1 cellular context compared by ENCODE assay signal in the genomic region with DNA sequence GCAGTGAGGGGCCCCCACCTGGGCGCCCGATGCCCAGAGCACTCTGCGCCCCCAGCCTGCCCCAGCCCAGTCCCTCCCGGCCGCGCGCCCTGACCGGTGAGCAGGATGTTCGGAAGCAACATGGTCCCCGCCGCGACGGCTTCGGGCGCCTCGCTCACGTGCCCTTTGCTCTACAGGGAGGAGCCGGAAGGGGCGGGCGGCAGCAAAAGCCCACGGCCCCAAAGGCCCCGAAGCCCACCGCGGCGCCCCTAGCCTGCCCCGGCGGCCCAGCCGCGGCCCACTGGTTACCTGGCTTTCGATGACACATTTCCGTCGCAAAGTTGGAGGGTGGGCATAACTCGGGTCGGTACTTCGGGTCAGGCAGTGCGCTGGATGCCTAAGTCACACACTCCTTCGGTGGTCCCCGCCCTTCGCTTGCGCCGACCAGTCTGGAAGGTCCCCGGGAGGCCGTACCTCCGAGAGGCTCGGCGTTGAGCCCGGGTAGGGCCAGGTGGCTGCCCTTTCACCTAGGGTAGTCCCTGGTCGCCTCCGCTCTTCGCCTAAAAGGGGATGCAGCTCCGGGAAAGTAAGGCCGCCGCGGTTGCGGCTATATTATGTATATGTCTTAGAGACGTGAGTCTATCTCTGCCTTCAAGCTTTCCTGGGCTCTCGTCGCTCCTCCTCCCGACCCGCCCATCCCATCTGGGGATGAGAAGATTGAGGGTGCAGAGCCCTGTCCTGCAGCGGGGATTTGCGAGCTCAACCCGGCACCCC.
A peak's percentile ranks its signal among the peaks of the same experiment; 100 is the strongest.
TF ChIP-seq lines count a peak whose summit lies in the region.

A gene (minus strand): TSS at position 152 of the 753 bp plus-strand sequence. CDS start 30 bp downstream, at position 122.
A gene with protein sequence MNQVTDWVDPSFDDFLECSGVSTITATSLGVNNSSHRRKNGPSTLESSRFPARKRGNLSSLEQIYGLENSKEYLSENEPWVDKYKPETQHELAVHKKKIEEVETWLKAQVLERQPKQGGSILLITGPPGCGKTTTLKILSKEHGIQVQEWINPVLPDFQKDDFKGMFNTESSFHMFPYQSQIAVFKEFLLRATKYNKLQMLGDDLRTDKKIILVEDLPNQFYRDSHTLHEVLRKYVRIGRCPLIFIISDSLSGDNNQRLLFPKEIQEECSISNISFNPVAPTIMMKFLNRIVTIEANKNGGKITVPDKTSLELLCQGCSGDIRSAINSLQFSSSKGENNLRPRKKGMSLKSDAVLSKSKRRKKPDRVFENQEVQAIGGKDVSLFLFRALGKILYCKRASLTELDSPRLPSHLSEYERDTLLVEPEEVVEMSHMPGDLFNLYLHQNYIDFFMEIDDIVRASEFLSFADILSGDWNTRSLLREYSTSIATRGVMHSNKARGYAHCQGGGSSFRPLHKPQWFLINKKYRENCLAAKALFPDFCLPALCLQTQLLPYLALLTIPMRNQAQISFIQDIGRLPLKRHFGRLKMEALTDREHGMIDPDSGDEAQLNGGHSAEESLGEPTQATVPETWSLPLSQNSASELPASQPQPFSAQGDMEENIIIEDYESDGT (plus strand): TSS at position 450 of the 753 bp plus-strand sequence. CDS start 2,391 bp downstream, outside the sequence.
A gene with protein sequence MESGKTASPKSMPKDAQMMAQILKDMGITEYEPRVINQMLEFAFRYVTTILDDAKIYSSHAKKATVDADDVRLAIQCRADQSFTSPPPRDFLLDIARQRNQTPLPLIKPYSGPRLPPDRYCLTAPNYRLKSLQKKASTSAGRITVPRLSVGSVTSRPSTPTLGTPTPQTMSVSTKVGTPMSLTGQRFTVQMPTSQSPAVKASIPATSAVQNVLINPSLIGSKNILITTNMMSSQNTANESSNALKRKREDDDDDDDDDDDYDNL (minus strand): TSS at position 152 of the 753 bp plus-strand sequence. CDS start 3,783 bp downstream, outside the sequence.

TF ChIP-seq in K562, 482 proteins besides CTCF, POLR2A, EP300 and RAD21 (continued from another document and continues in another):
- no peak for TF ChIP-seq FOXM1 (IDR thresholded peaks at IDR 0.05; ENCODE audit: low read depth)
- no peak for TF ChIP-seq FOXM1 (CRISPR knock-in tag; IDR thresholded peaks at IDR 0.05; ENCODE audit: low read depth)
- 0 out of 2 replicates have a peak, but pooled peaks have one; percentile 52 for TF ChIP-seq RHOXF2B (CRISPR knock-in tag; conservative IDR thresholded peaks at IDR 0.05)
- TF ChIP-seq FOXA1 (IDR thresholded peaks at IDR 0.05; ENCODE audit: borderline replicate concordance): no peak
- TF ChIP-seq ATF7 (IDR thresholded peaks at IDR 0.05): peak; percentile 82
- TF ChIP-seq, protein P1, sequence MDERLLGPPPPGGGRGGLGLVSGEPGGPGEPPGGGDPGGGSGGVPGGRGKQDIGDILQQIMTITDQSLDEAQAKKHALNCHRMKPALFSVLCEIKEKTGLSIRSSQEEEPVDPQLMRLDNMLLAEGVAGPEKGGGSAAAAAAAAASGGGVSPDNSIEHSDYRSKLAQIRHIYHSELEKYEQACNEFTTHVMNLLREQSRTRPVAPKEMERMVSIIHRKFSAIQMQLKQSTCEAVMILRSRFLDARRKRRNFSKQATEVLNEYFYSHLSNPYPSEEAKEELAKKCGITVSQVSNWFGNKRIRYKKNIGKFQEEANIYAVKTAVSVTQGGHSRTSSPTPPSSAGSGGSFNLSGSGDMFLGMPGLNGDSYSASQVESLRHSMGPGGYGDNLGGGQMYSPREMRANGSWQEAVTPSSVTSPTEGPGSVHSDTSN (CRISPR knock-in tag; IDR thresholded peaks at IDR 0.05; ENCODE audit: low read depth): no peak
- TF ChIP-seq, protein P1 (tag; conservative IDR thresholded peaks at IDR 0.05; ENCODE audit: low read depth): no peak
- TF ChIP-seq, protein P2, sequence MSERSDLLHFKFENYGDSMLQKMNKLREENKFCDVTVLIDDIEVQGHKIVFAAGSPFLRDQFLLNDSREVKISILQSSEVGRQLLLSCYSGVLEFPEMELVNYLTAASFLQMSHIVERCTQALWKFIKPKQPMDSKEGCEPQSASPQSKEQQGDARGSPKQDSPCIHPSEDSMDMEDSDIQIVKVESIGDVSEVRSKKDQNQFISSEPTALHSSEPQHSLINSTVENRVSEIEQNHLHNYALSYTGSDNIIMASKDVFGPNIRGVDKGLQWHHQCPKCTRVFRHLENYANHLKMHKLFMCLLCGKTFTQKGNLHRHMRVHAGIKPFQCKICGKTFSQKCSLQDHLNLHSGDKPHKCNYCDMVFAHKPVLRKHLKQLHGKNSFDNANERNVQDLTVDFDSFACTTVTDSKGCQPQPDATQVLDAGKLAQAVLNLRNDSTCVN (CRISPR knock-in tag; IDR thresholded peaks at IDR 0.05): 0 out of 2 replicates have a peak, but pooled peaks have one; percentile 54
- TF ChIP-seq FOS (IDR thresholded peaks at IDR 0.05; ENCODE audit: extremely low read depth, insufficient read length): no peak
- TF ChIP-seq MYC (IDR thresholded peaks at IDR 0.05; ENCODE audit: low read depth, low read length): peak; percentile 94
- peak; percentile 67; the same call in 1 of the 2 replicates for TF ChIP-seq MYC (CRISPR knock-in tag; IDR thresholded peaks at IDR 0.05; ENCODE audit: borderline replicate concordance, low read depth)
- peak; percentile 86 for TF ChIP-seq HNRNPLL (IDR thresholded peaks at IDR 0.05; ENCODE audit: low read depth, low read length, poor library complexity, severe bottlenecking)
- TF ChIP-seq FOXK2 (conservative IDR thresholded peaks at IDR 0.05 in 1 of 2, IDR thresholded peaks at IDR 0.05 in 1 of 2; ENCODE audit: low read depth in 2 of 2): peak; percentile 71 to 76
- TF ChIP-seq, protein P3, sequence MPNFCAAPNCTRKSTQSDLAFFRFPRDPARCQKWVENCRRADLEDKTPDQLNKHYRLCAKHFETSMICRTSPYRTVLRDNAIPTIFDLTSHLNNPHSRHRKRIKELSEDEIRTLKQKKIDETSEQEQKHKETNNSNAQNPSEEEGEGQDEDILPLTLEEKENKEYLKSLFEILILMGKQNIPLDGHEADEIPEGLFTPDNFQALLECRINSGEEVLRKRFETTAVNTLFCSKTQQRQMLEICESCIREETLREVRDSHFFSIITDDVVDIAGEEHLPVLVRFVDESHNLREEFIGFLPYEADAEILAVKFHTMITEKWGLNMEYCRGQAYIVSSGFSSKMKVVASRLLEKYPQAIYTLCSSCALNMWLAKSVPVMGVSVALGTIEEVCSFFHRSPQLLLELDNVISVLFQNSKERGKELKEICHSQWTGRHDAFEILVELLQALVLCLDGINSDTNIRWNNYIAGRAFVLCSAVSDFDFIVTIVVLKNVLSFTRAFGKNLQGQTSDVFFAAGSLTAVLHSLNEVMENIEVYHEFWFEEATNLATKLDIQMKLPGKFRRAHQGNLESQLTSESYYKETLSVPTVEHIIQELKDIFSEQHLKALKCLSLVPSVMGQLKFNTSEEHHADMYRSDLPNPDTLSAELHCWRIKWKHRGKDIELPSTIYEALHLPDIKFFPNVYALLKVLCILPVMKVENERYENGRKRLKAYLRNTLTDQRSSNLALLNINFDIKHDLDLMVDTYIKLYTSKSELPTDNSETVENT (CRISPR knock-in tag; IDR thresholded peaks at IDR 0.05): peak; percentile 43
- TF ChIP-seq NR2C2 (CRISPR knock-in tag; IDR thresholded peaks at IDR 0.05): peak; percentile 73
- TF ChIP-seq NR2C2 (tag; IDR thresholded peaks at IDR 0.05): peak; percentile 95
- TF ChIP-seq, protein P4, sequence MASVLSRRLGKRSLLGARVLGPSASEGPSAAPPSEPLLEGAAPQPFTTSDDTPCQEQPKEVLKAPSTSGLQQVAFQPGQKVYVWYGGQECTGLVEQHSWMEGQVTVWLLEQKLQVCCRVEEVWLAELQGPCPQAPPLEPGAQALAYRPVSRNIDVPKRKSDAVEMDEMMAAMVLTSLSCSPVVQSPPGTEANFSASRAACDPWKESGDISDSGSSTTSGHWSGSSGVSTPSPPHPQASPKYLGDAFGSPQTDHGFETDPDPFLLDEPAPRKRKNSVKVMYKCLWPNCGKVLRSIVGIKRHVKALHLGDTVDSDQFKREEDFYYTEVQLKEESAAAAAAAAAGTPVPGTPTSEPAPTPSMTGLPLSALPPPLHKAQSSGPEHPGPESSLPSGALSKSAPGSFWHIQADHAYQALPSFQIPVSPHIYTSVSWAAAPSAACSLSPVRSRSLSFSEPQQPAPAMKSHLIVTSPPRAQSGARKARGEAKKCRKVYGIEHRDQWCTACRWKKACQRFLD (CRISPR knock-in tag; IDR thresholded peaks at IDR 0.05): peak; percentile 71
- no peak for TF ChIP-seq ADNP (tag; IDR thresholded peaks at IDR 0.05)
- TF ChIP-seq SIN3B (IDR thresholded peaks at IDR 0.05; ENCODE audit: low read depth): peak; percentile 83
- TF ChIP-seq MIER1 (IDR thresholded peaks at IDR 0.05; ENCODE audit: low read depth): no peak
- TF ChIP-seq NFATC3 (IDR thresholded peaks at IDR 0.05): no peak
- TF ChIP-seq ESRRA (IDR thresholded peaks at IDR 0.05; ENCODE audit: borderline replicate concordance, low read depth): peak; percentile 36; the same call in 1 of the 2 replicates
- TF ChIP-seq, protein P5, sequence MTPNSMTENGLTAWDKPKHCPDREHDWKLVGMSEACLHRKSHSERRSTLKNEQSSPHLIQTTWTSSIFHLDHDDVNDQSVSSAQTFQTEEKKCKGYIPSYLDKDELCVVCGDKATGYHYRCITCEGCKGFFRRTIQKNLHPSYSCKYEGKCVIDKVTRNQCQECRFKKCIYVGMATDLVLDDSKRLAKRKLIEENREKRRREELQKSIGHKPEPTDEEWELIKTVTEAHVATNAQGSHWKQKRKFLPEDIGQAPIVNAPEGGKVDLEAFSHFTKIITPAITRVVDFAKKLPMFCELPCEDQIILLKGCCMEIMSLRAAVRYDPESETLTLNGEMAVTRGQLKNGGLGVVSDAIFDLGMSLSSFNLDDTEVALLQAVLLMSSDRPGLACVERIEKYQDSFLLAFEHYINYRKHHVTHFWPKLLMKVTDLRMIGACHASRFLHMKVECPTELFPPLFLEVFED (CRISPR knock-in tag; conservative IDR thresholded peaks at IDR 0.05): peak; percentile 62; the same call in 1 of the 2 replicates
- no peak for TF ChIP-seq SRSF3 (IDR thresholded peaks at IDR 0.05; ENCODE audit: insufficient read depth, low read length)
- TF ChIP-seq PRMT5 (CRISPR knock-in tag; IDR thresholded peaks at IDR 0.05): 0 out of 2 replicates have a peak, but pooled peaks have one; percentile 25
- TF ChIP-seq, protein P6, sequence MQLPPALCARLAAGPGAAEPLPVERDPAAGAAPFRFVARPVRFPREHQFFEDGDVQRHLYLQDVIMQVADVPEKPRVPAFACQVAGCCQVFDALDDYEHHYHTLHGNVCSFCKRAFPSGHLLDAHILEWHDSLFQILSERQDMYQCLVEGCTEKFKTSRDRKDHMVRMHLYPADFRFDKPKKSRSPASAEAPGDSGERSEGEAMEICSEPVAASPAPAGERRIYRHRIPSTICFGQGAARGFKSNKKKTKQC (CRISPR knock-in tag; IDR thresholded peaks at IDR 0.05): peak; percentile 81
- TF ChIP-seq, protein P7, sequence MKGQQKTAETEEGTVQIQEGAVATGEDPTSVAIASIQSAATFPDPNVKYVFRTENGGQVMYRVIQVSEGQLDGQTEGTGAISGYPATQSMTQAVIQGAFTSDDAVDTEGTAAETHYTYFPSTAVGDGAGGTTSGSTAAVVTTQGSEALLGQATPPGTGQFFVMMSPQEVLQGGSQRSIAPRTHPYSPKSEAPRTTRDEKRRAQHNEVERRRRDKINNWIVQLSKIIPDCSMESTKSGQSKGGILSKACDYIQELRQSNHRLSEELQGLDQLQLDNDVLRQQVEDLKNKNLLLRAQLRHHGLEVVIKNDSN (CRISPR knock-in tag; IDR thresholded peaks at IDR 0.05): peak; percentile 96
- TF ChIP-seq MBD2 (IDR thresholded peaks at IDR 0.05; ENCODE audit: borderline replicate concordance, low read depth): peak; percentile 65
- peak; percentile 62; the same call in 1 of the 2 replicates for TF ChIP-seq HDAC2 (IDR thresholded peaks at IDR 0.05)
- peak; percentile 98 for TF ChIP-seq BHLHE40 (IDR thresholded peaks at IDR 0.05; ENCODE audit: low read length)
- no peak for TF ChIP-seq BDP1 (IDR thresholded peaks at IDR 0.05; ENCODE audit: insufficient read depth, insufficient read length)
- no peak for TF ChIP-seq TAL1 (IDR thresholded peaks at IDR 0.05)
- TF ChIP-seq FOSL1 (tag; conservative IDR thresholded peaks at IDR 0.05): 0 out of 2 replicates have a peak, but pooled peaks have one; percentile 37
- no peak for TF ChIP-seq EWSR1 (IDR thresholded peaks at IDR 0.05; ENCODE audit: borderline replicate concordance, low read depth, partially characterized antibody)
- TF ChIP-seq, protein P8, sequence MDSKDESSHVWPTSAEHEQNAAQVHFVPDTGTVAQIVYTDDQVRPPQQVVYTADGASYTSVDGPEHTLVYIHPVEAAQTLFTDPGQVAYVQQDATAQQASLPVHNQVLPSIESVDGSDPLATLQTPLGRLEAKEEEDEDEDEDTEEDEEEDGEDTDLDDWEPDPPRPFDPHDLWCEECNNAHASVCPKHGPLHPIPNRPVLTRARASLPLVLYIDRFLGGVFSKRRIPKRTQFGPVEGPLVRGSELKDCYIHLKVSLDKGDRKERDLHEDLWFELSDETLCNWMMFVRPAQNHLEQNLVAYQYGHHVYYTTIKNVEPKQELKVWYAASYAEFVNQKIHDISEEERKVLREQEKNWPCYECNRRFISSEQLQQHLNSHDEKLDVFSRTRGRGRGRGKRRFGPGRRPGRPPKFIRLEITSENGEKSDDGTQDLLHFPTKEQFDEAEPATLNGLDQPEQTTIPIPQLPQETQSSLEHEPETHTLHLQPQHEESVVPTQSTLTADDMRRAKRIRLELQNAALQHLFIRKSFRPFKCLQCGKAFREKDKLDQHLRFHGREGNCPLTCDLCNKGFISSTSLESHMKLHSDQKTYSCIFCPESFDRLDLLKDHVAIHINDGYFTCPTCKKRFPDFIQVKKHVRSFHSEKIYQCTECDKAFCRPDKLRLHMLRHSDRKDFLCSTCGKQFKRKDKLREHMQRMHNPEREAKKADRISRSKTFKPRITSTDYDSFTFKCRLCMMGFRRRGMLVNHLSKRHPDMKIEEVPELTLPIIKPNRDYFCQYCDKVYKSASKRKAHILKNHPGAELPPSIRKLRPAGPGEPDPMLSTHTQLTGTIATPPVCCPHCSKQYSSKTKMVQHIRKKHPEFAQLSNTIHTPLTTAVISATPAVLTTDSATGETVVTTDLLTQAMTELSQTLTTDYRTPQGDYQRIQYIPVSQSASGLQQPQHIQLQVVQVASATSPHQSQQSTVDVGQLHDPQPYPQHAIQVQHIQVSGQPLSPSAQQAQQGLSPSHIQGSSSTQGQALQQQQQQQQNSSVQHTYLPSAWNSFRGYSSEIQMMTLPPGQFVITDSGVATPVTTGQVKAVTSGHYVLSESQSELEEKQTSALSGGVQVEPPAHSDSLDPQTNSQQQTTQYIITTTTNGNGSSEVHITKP (IDR thresholded peaks at IDR 0.05; ENCODE audit: partially characterized antibody): peak; percentile 43
- TF ChIP-seq, protein P9, sequence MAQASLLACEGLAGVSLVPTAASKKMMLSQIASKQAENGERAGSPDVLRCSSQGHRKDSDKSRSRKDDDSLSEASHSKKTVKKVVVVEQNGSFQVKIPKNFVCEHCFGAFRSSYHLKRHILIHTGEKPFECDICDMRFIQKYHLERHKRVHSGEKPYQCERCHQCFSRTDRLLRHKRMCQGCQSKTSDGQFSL (CRISPR knock-in tag; IDR thresholded peaks at IDR 0.05): peak; percentile 27; the same call in 1 of the 2 replicates
- TF ChIP-seq, protein P9 (tag; IDR thresholded peaks at IDR 0.05): no peak
